In genomic region chr4:118372251-118372650, GRCh38 we compare ENCODE assay signal across 38 cellular contexts. TPM values are rescaled to one million over a fixed set of nuclear protein-coding genes. Genes with fewer than 3 reads are reported as not detected.
"Had no signal": no experiment of that assay in that cellular context is flagged by ENCODE, and none has a peak within 500 bp of the region (broad histone marks: within the 10 kb centered on the region; RNA-seq: fewer than 3 reads in every experiment).

No MANE protein-coding gene starts in this region.

- FAIRE-seq: bronchial epithelial cell, TTC549 had no signal

- H3K4me1 Mint-ChIP-seq: activated B cell treated with CpG ODN at 0.5 μM for 24 hours; activated CD4-positive, alpha-beta T cell treated with anti-CD3 and anti-CD28 coated beads, Interleukin-2, amount 10 ng/mL, durations not matched to agents 24 days and 14 days; activated naive CD8-positive, alpha-beta T cell treated with anti-CD3 and anti-CD28 coated beads for 36 hours; activated T-helper 17 cell treated with anti-CD3 and anti-CD28 coated beads, Interleukin-2, amount 50 U/mL, for 72 hours; brain had no signal

- H3K27ac ChIP-seq: adrenal gland, ascending aorta, cardiac muscle cell, VCaP had no signal

- DNase-seq: activated B cell treated with CpG ODN at 0.5 μM for 24 hours; activated CD4-positive, alpha-beta memory T cell treated with anti-CD3 and anti-CD28 coated beads for 36 hours; activated CD4-positive, alpha-beta T cell treated with anti-CD3 and anti-CD28 coated beads for 4 hours; activated CD4-positive, alpha-beta T cell treated with anti-CD3 and anti-CD28 coated beads, Interleukin-2, amount 10 ng/mL, durations not matched to agents 24 days and 14 days; activated CD4-positive, alpha-beta T cell treated with anti-CD3 and anti-CD28 coated beads, Interleukin-2, amount 50 U/mL, for 1 hour; activated CD4-positive, alpha-beta T cell treated with anti-CD3 and anti-CD28 coated beads, Interleukin-2, amount 50 U/mL, for 4 hours; activated CD4-positive, CD25-positive, alpha-beta regulatory T cell treated with anti-CD3 and anti-CD28 coated beads, Interleukin-2, amount 50 U/mL, for 72 hours; activated CD8-positive, alpha-beta memory T cell treated with anti-CD3 and anti-CD28 coated beads, Interleukin-2, amount 50 U/mL, for 4 hours; activated CD8-positive, alpha-beta T cell treated with anti-CD3 and anti-CD28 coated beads for 36 hours; activated effector memory CD4-positive, alpha-beta T cell treated with anti-CD3 and anti-CD28 coated beads, Interleukin-2, amount 50 U/mL, for 16 hours; activated gamma-delta T cell treated with Interleukin-2 at 50 U/mL for 16 hours; activated naive CD4-positive, alpha-beta T cell; activated naive CD4-positive, alpha-beta T cell treated with anti-CD3 and anti-CD28 coated beads for 36 hours; activated naive CD4-positive, alpha-beta T cell treated with anti-CD3 and anti-CD28 coated beads, Interleukin-2, amount 50 U/mL, for 16 hours; activated naive CD8-positive, alpha-beta T cell treated with anti-CD3 and anti-CD28 coated beads for 36 hours; activated T-cell treated with anti-CD3 and anti-CD28 coated beads for 4 hours; activated T-cell treated with anti-CD3 and anti-CD28 coated beads, Interleukin-2, amount 50 U/mL, for 1 hour; activated T-cell treated with anti-CD3 and anti-CD28 coated beads, Interleukin-2, amount 50 U/mL, for 4 hours; activated T-cell treated with anti-CD3 and anti-CD28 coated beads, Interleukin-2, amount 50 U/mL, for 72 hours; adrenal gland; amygdala; anterior cingulate cortex; caudate nucleus; T-helper 1 cell; T-helper 2 cell; T-helper 9 cell had no signal

- H3K4me3 Mint-ChIP-seq: activated B cell treated with CpG ODN at 0.5 μM for 24 hours; activated CD4-positive, alpha-beta memory T cell treated with anti-CD3 and anti-CD28 coated beads for 36 hours; activated CD4-positive, alpha-beta T cell treated with anti-CD3 and anti-CD28 coated beads, Interleukin-2, amount 10 ng/mL, durations not matched to agents 24 days and 14 days; activated CD8-positive, alpha-beta T cell treated with anti-CD3 and anti-CD28 coated beads for 36 hours; activated naive CD4-positive, alpha-beta T cell treated with anti-CD3 and anti-CD28 coated beads for 36 hours; activated naive CD8-positive, alpha-beta T cell treated with anti-CD3 and anti-CD28 coated beads for 36 hours; activated T-cell treated with anti-CD3 and anti-CD28 coated beads, Interleukin-2, amount 50 U/mL, for 4 hours; activated T-cell treated with anti-CD3 and anti-CD28 coated beads, Interleukin-2, amount 50 U/mL, for 72 hours; activated T-helper 1 cell treated with anti-CD3 and anti-CD28 coated beads, Interleukin-12 subunit alpha, Interleukin-12 subunit beta, Interleukin-2, Interleukin-4 antibody, amounts not matched to agents 30 ng/mL and 10 ng/mL and 1 ng/mL, durations not matched to agents 14 hours and 24 hours and 36 hours; activated T-helper 17 cell treated with anti-CD3 and anti-CD28 coated beads, Interleukin-2, amount 50 U/mL, for 72 hours; brain; T-helper 1 cell treated with Interleukin-12 subunit alpha and Interleukin-12 subunit beta and Interleukin-4 antibody, amounts not matched to agents 30 μg/mL and 1 μg/mL, for 36 hours; T-helper 2 cell treated with Interferon-gamma antibody and Interleukin-4, amounts not matched to agents 5 μg/mL and 100 μg/mL, for 36 hours had no signal

- H3K27me3 ChIP-seq: adrenal gland, ascending aorta, cardiac muscle cell had no signal

- H3K27ac Mint-ChIP-seq: activated B cell treated with CpG ODN at 0.5 μM for 24 hours; activated CD4-positive, alpha-beta memory T cell treated with anti-CD3 and anti-CD28 coated beads for 36 hours; activated CD4-positive, alpha-beta T cell treated with anti-CD3 and anti-CD28 coated beads, Interleukin-2, amount 10 ng/mL, durations not matched to agents 24 days and 14 days; activated CD8-positive, alpha-beta T cell treated with anti-CD3 and anti-CD28 coated beads for 36 hours; activated naive CD4-positive, alpha-beta T cell treated with anti-CD3 and anti-CD28 coated beads for 36 hours; activated naive CD4-positive, alpha-beta T cell treated with anti-CD3 and anti-CD28 coated beads, Interleukin-2, amount 50 U/mL, for 72 hours; activated naive CD8-positive, alpha-beta T cell treated with anti-CD3 and anti-CD28 coated beads for 36 hours; activated T-cell treated with anti-CD3 and anti-CD28 coated beads, Interleukin-2, amount 50 U/mL, for 72 hours; activated T-helper 1 cell treated with anti-CD3 and anti-CD28 coated beads, Interleukin-12 subunit alpha, Interleukin-12 subunit beta, Interleukin-2, Interleukin-4 antibody, amounts not matched to agents 30 ng/mL and 10 ng/mL and 1 ng/mL, durations not matched to agents 14 hours and 24 hours and 36 hours; activated T-helper 17 cell treated with anti-CD3 and anti-CD28 coated beads, Interleukin-2, amount 50 U/mL, for 72 hours; brain; T-helper 1 cell treated with Interleukin-12 subunit alpha and Interleukin-12 subunit beta and Interleukin-4 antibody, amounts not matched to agents 30 μg/mL and 1 μg/mL, for 36 hours; T-helper 2 cell treated with Interferon-gamma antibody and Interleukin-4, amounts not matched to agents 5 μg/mL and 100 μg/mL, for 36 hours had no signal

- H3K4me3 ChIP-seq: adrenal gland, ascending aorta, cardiac muscle cell had no signal

- H3K4me1 ChIP-seq: adrenal gland, ascending aorta had no signal

- H3K36me3 ChIP-seq: adrenal gland, ascending aorta, cardiac muscle cell had no signal

- H3K9me3 Mint-ChIP-seq: activated B cell treated with CpG ODN at 0.5 μM for 24 hours; activated CD4-positive, alpha-beta memory T cell treated with anti-CD3 and anti-CD28 coated beads for 36 hours; activated CD4-positive, alpha-beta T cell treated with anti-CD3 and anti-CD28 coated beads, Interleukin-2, amount 10 ng/mL, durations not matched to agents 24 days and 14 days; activated CD8-positive, alpha-beta T cell treated with anti-CD3 and anti-CD28 coated beads for 36 hours; activated naive CD4-positive, alpha-beta T cell treated with anti-CD3 and anti-CD28 coated beads for 36 hours; activated naive CD4-positive, alpha-beta T cell treated with anti-CD3 and anti-CD28 coated beads, Interleukin-2, amount 50 U/mL, for 72 hours; activated naive CD8-positive, alpha-beta T cell treated with anti-CD3 and anti-CD28 coated beads for 36 hours; activated T-cell treated with anti-CD3 and anti-CD28 coated beads, Interleukin-2, amount 50 U/mL, for 4 hours; activated T-helper 1 cell treated with anti-CD3 and anti-CD28 coated beads, Interleukin-12 subunit alpha, Interleukin-12 subunit beta, Interleukin-2, Interleukin-4 antibody, amounts not matched to agents 30 ng/mL and 10 ng/mL and 1 ng/mL, durations not matched to agents 14 hours and 24 hours and 36 hours; activated T-helper 17 cell treated with anti-CD3 and anti-CD28 coated beads, Interleukin-2, amount 50 U/mL, for 72 hours; T-helper 1 cell treated with Interleukin-12 subunit alpha and Interleukin-12 subunit beta and Interleukin-4 antibody, amounts not matched to agents 30 μg/mL and 1 μg/mL, for 36 hours; T-helper 2 cell treated with Interferon-gamma antibody and Interleukin-4, amounts not matched to agents 5 μg/mL and 100 μg/mL, for 36 hours had no signal

- H3K36me3 Mint-ChIP-seq: activated CD4-positive, alpha-beta memory T cell treated with anti-CD3 and anti-CD28 coated beads for 36 hours; activated naive CD4-positive, alpha-beta T cell treated with anti-CD3 and anti-CD28 coated beads, Interleukin-2, amount 50 U/mL, for 72 hours; activated naive CD8-positive, alpha-beta T cell treated with anti-CD3 and anti-CD28 coated beads for 36 hours; brain had no signal

- H3K9me3 ChIP-seq: adrenal gland, ascending aorta had no signal

- H3K27me3 Mint-ChIP-seq: activated B cell treated with CpG ODN at 0.5 μM for 24 hours; activated CD4-positive, alpha-beta T cell treated with anti-CD3 and anti-CD28 coated beads, Interleukin-2, amount 10 ng/mL, durations not matched to agents 24 days and 14 days; brain had no signal

- ATAC-seq: activated CD8-positive, alpha-beta T cell treated with anti-CD3 and anti-CD28 coated beads for 36 hours; activated naive CD4-positive, alpha-beta T cell treated with anti-CD3 and anti-CD28 coated beads, Interleukin-2, amount 50 U/mL, for 72 hours; activated T-cell treated with anti-CD3 and anti-CD28 coated beads, Interleukin-2, amount 50 U/mL, for 4 hours; activated T-cell treated with anti-CD3 and anti-CD28 coated beads, Interleukin-2, amount 50 U/mL, for 72 hours; activated T-helper 17 cell treated with anti-CD3 and anti-CD28 coated beads, Interleukin-2, amount 50 U/mL, for 72 hours had no signal

RNA-seq across cellular contexts. Expression of gene PRSS12, which starts 19.4 kb away (rescaled TPM):
- total RNA-seq: activated B cell treated with CpG ODN at 0.5 μM for 24 hours; activated CD4-positive, alpha-beta memory T cell treated with anti-CD3 and anti-CD28 coated beads for 36 hours; activated CD4-positive, alpha-beta T cell treated with anti-CD3 and anti-CD28 coated beads, Interleukin-2, amount 10 ng/mL, durations not matched to agents 24 days and 14 days; activated CD8-positive, alpha-beta memory T cell treated with anti-CD3 and anti-CD28 coated beads for 36 hours; activated CD8-positive, alpha-beta T cell treated with anti-CD3 and anti-CD28 coated beads for 36 hours; activated naive CD4-positive, alpha-beta T cell treated with anti-CD3 and anti-CD28 coated beads for 36 hours; activated naive CD8-positive, alpha-beta T cell treated with anti-CD3 and anti-CD28 coated beads for 36 hours; activated T-helper 1 cell treated with anti-CD3 and anti-CD28 coated beads, Interleukin-12 subunit alpha, Interleukin-12 subunit beta, Interleukin-2, Interleukin-4 antibody, amounts not matched to agents 30 ng/mL and 10 ng/mL and 1 ng/mL, durations not matched to agents 14 hours and 24 hours and 36 hours; activated T-helper 17 cell treated with anti-CD3 and anti-CD28 coated beads, Interleukin-2, amount 50 U/mL, for 72 hours; ascending aorta had no signal
